Comparison of ENCODE assay signal across 17 cellular contexts in genomic region chr3:17301271-17301670, GRCh38.
"Had no signal": no experiment of that assay in that cellular context is flagged by ENCODE, and none has a peak within 500 bp of the region (broad histone marks: within the 10 kb centered on the region; RNA-seq: fewer than 3 reads in every experiment).

No MANE protein-coding gene starts in this region.

- ATAC-seq: lower lobe of right lung, right lobe of liver, upper lobe of right lung had no signal

- H3K4me1 Mint-ChIP-seq: brain had no signal

- H3K27ac Mint-ChIP-seq: activated T-helper 2 cell treated with anti-CD3 and anti-CD28 coated beads, Interferon-gamma antibody, Interleukin-2, Interleukin-4, amounts not matched to agents 10 μg/mL and 5 μg/mL and 100 μg/mL, durations not matched to agents 14 hours and 24 hours and 36 hours; brain; progenitor cell of endocrine pancreas; T-helper 2 cell treated with Interferon-gamma antibody and Interleukin-4, amounts not matched to agents 5 μg/mL and 100 μg/mL, for 36 hours had no signal

- H3K4me3 ChIP-seq: lower lobe of right lung, right lobe of liver, spleen, stomach, testis, upper lobe of right lung had no signal

- H3K4me3 Mint-ChIP-seq: brain; T-helper 2 cell treated with Interferon-gamma antibody and Interleukin-4, amounts not matched to agents 5 μg/mL and 100 μg/mL, for 36 hours had no signal

- DNase-seq: activated CD4-positive, alpha-beta T cell treated with anti-CD3 and anti-CD28 coated beads, Interleukin-2, amount 50 U/mL, for 1 hour; activated CD4-positive, CD25-positive, alpha-beta regulatory T cell; activated naive CD4-positive, alpha-beta T cell treated with anti-CD3 and anti-CD28 coated beads, Interleukin-2, amount 50 U/mL, for 16 hours; activated T-cell treated with anti-CD3 and anti-CD28 coated beads for 4 hours; central memory CD4-positive, alpha-beta T cell; effector CD8-positive, alpha-beta T cell; foreskin melanocyte; lower lobe of right lung; right lobe of liver; spleen; stomach; testis; upper lobe of right lung had no signal

- H3K9me3 Mint-ChIP-seq: activated T-helper 2 cell treated with anti-CD3 and anti-CD28 coated beads, Interferon-gamma antibody, Interleukin-2, Interleukin-4, amounts not matched to agents 10 μg/mL and 5 μg/mL and 100 μg/mL, durations not matched to agents 14 hours and 24 hours and 36 hours; brain; T-helper 2 cell treated with Interferon-gamma antibody and Interleukin-4, amounts not matched to agents 5 μg/mL and 100 μg/mL, for 36 hours had no signal

- H3K27me3 Mint-ChIP-seq: brain, progenitor cell of endocrine pancreas had no signal
